In genomic region chr6:157763894-157764345, GRCh38 we compare ENCODE assay signal across 8 cellular contexts. TPM values are rescaled to one million over a fixed set of nuclear protein-coding genes. Genes with fewer than 3 reads are reported as not detected.
DNase-seq lines count a peak whose midpoint lies in the region; ATAC-seq and TF ChIP-seq lines count a peak whose summit lies in the region.

No MANE protein-coding gene starts in this region.

- H3K27me3 Mint-ChIP-seq in glutamatergic neuron (ENCODE audit: unreplicated experiment), result no peaks in the 10 kb centered on the region

- no peak overlapping the region for H2AFZ ChIP-seq in mammary epithelial cell (ENCODE audit: low read depth, low read length)

- peaks cover 4% of the 10 kb centered on the region for H3K9me3 Mint-ChIP-seq in glutamatergic neuron (ENCODE audit: unreplicated experiment)

- WGBS in mammary epithelial cell (ENCODE audit: low coverage, missing lambda C conversion rate), result 72% methylated on average over 5 of the region's 5 CpGs

- no peaks in the 10 kb centered on the region for H3K9me3 ChIP-seq in mammary epithelial cell (replicated peaks; ENCODE audit: insufficient read depth, low read length)

- H3K4me2 ChIP-seq in mammary epithelial cell (ENCODE audit: insufficient read depth, low read depth, low read length), result peak overlapping the region; percentile 63

- H3K27ac Mint-ChIP-seq in glutamatergic neuron (ENCODE audit: unreplicated experiment), result no peak overlapping the region

- H3K27me3 ChIP-seq in mammary epithelial cell (ENCODE audit: insufficient read depth, low read length) (no peaks in the 10 kb centered on the region), rectal smooth muscle tissue (ENCODE audit: control insufficient read depth, insufficient read depth, low read length) (no peaks in the 10 kb centered on the region)

- DNase-seq in DMS79 treated with DMSO at 0.1 percent for 48 hours (lab: John Stamatoyannopoulos, UW) (peak; percentile 76), DMS79 (lab: John Stamatoyannopoulos, UW) (no peak), mammary epithelial cell (no peak), A172 (ENCODE audit: low spot score) (no peak), globus pallidus (ENCODE audit: low spot score) (no peak), glutamatergic neuron (no peak)

- H3K27ac ChIP-seq in mammary epithelial cell (ENCODE audit: insufficient read depth, low read depth, low read length) (peak overlapping the region; percentile 98), rectal smooth muscle tissue (ENCODE audit: low read depth, low read length) (peak overlapping the region; percentile 77)

- intact Hi-C loops in mammary epithelial cell (cut with micrococcal nuclease), result loop anchor here (1.0 to 5.0 kb wide), 4 partner anchors 38 to 308 kb away; partner anchors contain the start of gene SYNJ2

- peak; percentile 5 for ATAC-seq in HG03378 (IDR thresholded peaks at IDR 0.05; ENCODE audit: unreplicated experiment)

- dilution Hi-C loops in mammary epithelial cell (cut with HindIII; ENCODE audit: low sequenced_read_pairs), result no loop called here

- H3K9ac ChIP-seq in mammary epithelial cell (ENCODE audit: insufficient read depth, low read length) (peak overlapping the region; percentile 91), rectal smooth muscle tissue (ENCODE audit: low read length) (no peak overlapping the region)

- peaks cover 55% of the 10 kb centered on the region for H3K4me1 ChIP-seq in mammary epithelial cell (ENCODE audit: insufficient read depth, low read length)
- H3K4me1 ChIP-seq in rectal smooth muscle tissue (ENCODE audit: control insufficient read depth, insufficient read depth, low read length), result peaks cover 18% of the 10 kb centered on the region

- no peak overlapping the region for H3K4me3 ChIP-seq in mammary epithelial cell (replicated peaks in 1 of 3; ENCODE audit: insufficient read depth in 1 of 3, low read depth in 2 of 3, low read length in 3 of 3)
- H3K4me3 ChIP-seq in rectal smooth muscle tissue (ENCODE audit: low read length), result peak overlapping the region; percentile 51

- no peaks in the 10 kb centered on the region for H3K36me3 ChIP-seq in mammary epithelial cell (ENCODE audit: insufficient read depth, low read length)
- H3K36me3 ChIP-seq in rectal smooth muscle tissue (ENCODE audit: control insufficient read depth, insufficient read depth, low read length), result no peaks in the 10 kb centered on the region

- no peak for TF ChIP-seq CTCF in mammary epithelial cell (conservative IDR thresholded peaks at IDR 0.05 in 1 of 2, IDR thresholded peaks at IDR 0.05 in 1 of 2; ENCODE audit: extremely low read depth in 1 of 2, insufficient read depth in 1 of 2, low read depth in 1 of 2, low read length in 2 of 2)
- TF ChIP-seq CTCF in glutamatergic neuron (IDR thresholded peaks at IDR 0.05; ENCODE audit: partially characterized antibody, unreplicated experiment), result no peak

- H3K4me3 Mint-ChIP-seq in glutamatergic neuron (ENCODE audit: unreplicated experiment), result no peak overlapping the region

- CTCF ChIA-PET in mammary epithelial cell (lab: Charles Lee; ENCODE audit: low non-redundant PET), result no interaction called here

- no peaks in the 10 kb centered on the region for H4K20me1 ChIP-seq in mammary epithelial cell (ENCODE audit: insufficient read depth, low read length)

- no peaks in the 10 kb centered on the region for H3K36me3 Mint-ChIP-seq in glutamatergic neuron (ENCODE audit: unreplicated experiment)

- in situ Hi-C loops in mammary epithelial cell (cut with MboI; ENCODE audit: low sequenced_read_pairs in 2 of 2), result no loop called here

- TSS peak; percentile 96 for BruUV-seq in mammary epithelial cell (replicated peaks; lab: Mats Ljungman, UMichigan)

- peaks cover 13% of the 10 kb centered on the region for H3K4me1 Mint-ChIP-seq in glutamatergic neuron (ENCODE audit: low read depth, unreplicated experiment)

- no peaks in the 10 kb centered on the region for H3K79me2 ChIP-seq in mammary epithelial cell (ENCODE audit: insufficient read depth, low read length)

RNA-seq across cellular contexts. Expression of gene SNX9, which starts 59.1 kb away (rescaled TPM):
- total RNA-seq in mammary epithelial cell (10 to 100 TPM; 31.5 to 59.0 TPM), glutamatergic neuron (ENCODE audit: unreplicated experiment) (45.7 TPM)
- 42.5 TPM for polyA plus RNA-seq in mammary epithelial cell
- 24.8 TPM for polyA minus RNA-seq in mammary epithelial cell
- total RNA-seq in A172 (2014; rRNA removed; shearing (Covaris generic)), result 22.5 and 24.5 TPM in 2 replicates
